8 cellular contexts compared by ENCODE assay signal in the genomic region with DNA sequence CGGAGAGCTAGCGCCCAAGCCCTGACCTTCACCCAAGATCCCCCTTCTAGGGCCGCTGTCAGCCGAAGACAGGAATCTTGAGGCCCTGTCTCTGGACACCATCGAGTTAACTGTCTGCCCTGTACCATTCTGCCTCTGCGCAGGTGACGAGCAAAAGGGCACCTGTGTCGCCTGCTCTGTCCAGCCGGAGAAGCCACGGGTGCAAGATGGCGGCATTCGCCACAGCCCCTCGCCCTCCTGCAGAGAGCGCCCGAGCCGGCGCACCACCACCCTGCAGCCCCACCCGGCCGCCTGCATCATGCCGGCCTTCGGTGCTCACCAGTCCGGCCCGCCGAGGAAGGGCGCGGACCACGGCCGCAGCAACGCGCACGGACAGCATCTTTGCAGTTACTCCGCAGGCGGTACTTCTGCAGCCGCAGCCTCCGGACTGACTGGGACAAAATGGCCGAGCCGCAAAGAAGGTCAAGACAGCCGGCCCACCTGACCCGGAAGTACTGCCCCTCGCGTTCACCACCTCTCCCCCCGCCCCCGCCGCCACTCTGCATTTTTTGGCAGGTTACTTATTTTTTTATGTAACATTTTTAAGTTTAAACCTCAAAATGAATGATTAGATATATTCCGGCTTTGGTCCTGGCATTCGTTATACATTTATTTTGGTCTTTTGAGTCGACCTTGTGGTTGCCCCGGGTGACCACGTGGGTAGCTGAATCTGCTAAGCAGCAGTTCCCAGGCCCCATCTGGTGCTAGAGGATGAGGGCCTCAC. TPM values are rescaled to one million over a fixed set of nuclear protein-coding genes. Genes with fewer than 3 reads are reported as not detected.
DNase-seq lines count a peak whose midpoint lies in the region; ATAC-seq and TF ChIP-seq lines count a peak whose summit lies in the region.

A gene (minus strand): TSS at position 444 of the 763 bp plus-strand sequence. CDS start 65 bp downstream, at position 379.

- ATAC-seq in GM21529 (IDR thresholded peaks at IDR 0.05; ENCODE audit: unreplicated experiment), result peak; percentile 82
- ATAC-seq in natural killer cell treated with Interleukin-12 subunit alpha and Interleukin-12 subunit beta and Interleukin-15 and Interleukin-18, amount 100 ng/mL, for 72 hours, result peak; percentile 97 to 98
- peak; percentile 90 for ATAC-seq in stimulated activated naive CD8-positive, alpha-beta T cell treated with anti-CD3 and anti-CD28 coated beads, Interleukin-15, Interleukin-2, amounts not matched to agents 100 U/mL and 50 U/mL, for 24 hours

- peak within 1 kb of the TSS; percentile 85 to 98 (median 94) for H3K4me3 ChIP-seq in Peyer's patch
- peak within 1 kb of the TSS; percentile 96 for H3K4me3 ChIP-seq in fibroblast of mammary gland (ENCODE audit: control insufficient read depth, low read depth, low read length)

- peak; percentile 94 for DNase-seq in DMS53 treated with DMSO at 0.1 percent for 48 hours (lab: John Stamatoyannopoulos, UW; ENCODE audit: unreplicated experiment)
- DNase-seq in Peyer's patch, result peak; percentile 91 to 94 (median 94)
- peak; percentile 76 for DNase-seq in activated T-helper 1 cell treated with anti-CD3 and anti-CD28 coated beads, Interleukin-12 subunit alpha, Interleukin-12 subunit beta, Interleukin-2, Interleukin-4 antibody, amounts not matched to agents 30 ng/mL and 10 ng/mL and 1 ng/mL, durations not matched to agents 14 hours and 24 hours and 36 hours (ENCODE audit: low spot score)
- DNase-seq in fibroblast of mammary gland (ENCODE audit: low read depth), result peak; percentile 77
- DNase-seq in natural killer cell treated with Interleukin-12 subunit alpha and Interleukin-12 subunit beta and Interleukin-15 and Interleukin-18, amount 100 ng/mL, for 72 hours (ENCODE audit: low spot score), result peak; percentile 91
- DNase-seq in stimulated activated naive CD8-positive, alpha-beta T cell treated with anti-CD3 and anti-CD28 coated beads, Interleukin-15, Interleukin-2, amounts not matched to agents 100 U/mL and 50 U/mL, for 24 hours, result peak; percentile 86

- no peak for TF ChIP-seq CTCF in Peyer's patch (IDR thresholded peaks at IDR 0.05)
- TF ChIP-seq CTCF in fibroblast of mammary gland (conservative IDR thresholded peaks at IDR 0.05; ENCODE audit: control insufficient read depth, insufficient read depth, low read depth, low read length), result no peak

- no peaks in the 10 kb centered on the region for H3K9me3 ChIP-seq in Peyer's patch

- H3K27ac ChIP-seq in Peyer's patch, result peak within 1 kb of the TSS; percentile 85 to 98 (median 94)

- H3K27me3 Mint-ChIP-seq in IgD-negative memory B cell, result no peaks in the 10 kb centered on the region
- H3K27me3 Mint-ChIP-seq in activated T-helper 1 cell treated with anti-CD3 and anti-CD28 coated beads, Interleukin-12 subunit alpha, Interleukin-12 subunit beta, Interleukin-2, Interleukin-4 antibody, amounts not matched to agents 30 ng/mL and 10 ng/mL and 1 ng/mL, durations not matched to agents 14 hours and 24 hours and 36 hours (ENCODE audit: insufficient read depth), result peaks cover 3% of the 10 kb centered on the region
- no peaks in the 10 kb centered on the region for H3K27me3 Mint-ChIP-seq in natural killer cell treated with Interleukin-12 subunit alpha and Interleukin-12 subunit beta and Interleukin-15 and Interleukin-18, amount 100 ng/mL, for 72 hours

- H3K27me3 ChIP-seq in Peyer's patch, result no peaks in the 10 kb centered on the region

- H3K4me1 ChIP-seq in Peyer's patch, result peaks cover 0 to 37% (median 5%) of the 10 kb centered on the region in 4 donors

- no peaks in the 10 kb centered on the region for H3K9me3 Mint-ChIP-seq in IgD-negative memory B cell
- no peaks in the 10 kb centered on the region for H3K9me3 Mint-ChIP-seq in activated T-helper 1 cell treated with anti-CD3 and anti-CD28 coated beads, Interleukin-12 subunit alpha, Interleukin-12 subunit beta, Interleukin-2, Interleukin-4 antibody, amounts not matched to agents 30 ng/mL and 10 ng/mL and 1 ng/mL, durations not matched to agents 14 hours and 24 hours and 36 hours
- no peaks in the 10 kb centered on the region for H3K9me3 Mint-ChIP-seq in natural killer cell treated with Interleukin-12 subunit alpha and Interleukin-12 subunit beta and Interleukin-15 and Interleukin-18, amount 100 ng/mL, for 72 hours

- peak within 1 kb of the TSS; percentile 95 to 99 (median 99) for H3K27ac Mint-ChIP-seq in IgD-negative memory B cell
- H3K27ac Mint-ChIP-seq in activated T-helper 1 cell treated with anti-CD3 and anti-CD28 coated beads, Interleukin-12 subunit alpha, Interleukin-12 subunit beta, Interleukin-2, Interleukin-4 antibody, amounts not matched to agents 30 ng/mL and 10 ng/mL and 1 ng/mL, durations not matched to agents 14 hours and 24 hours and 36 hours, result peak within 1 kb of the TSS; percentile 99
- H3K27ac Mint-ChIP-seq in natural killer cell treated with Interleukin-12 subunit alpha and Interleukin-12 subunit beta and Interleukin-15 and Interleukin-18, amount 100 ng/mL, for 72 hours, result peak within 1 kb of the TSS; percentile 95 to 98

- H3K4me3 Mint-ChIP-seq in IgD-negative memory B cell, result peak within 1 kb of the TSS; percentile 97 to 99 (median 99)
- H3K4me3 Mint-ChIP-seq in activated T-helper 1 cell treated with anti-CD3 and anti-CD28 coated beads, Interleukin-12 subunit alpha, Interleukin-12 subunit beta, Interleukin-2, Interleukin-4 antibody, amounts not matched to agents 30 ng/mL and 10 ng/mL and 1 ng/mL, durations not matched to agents 14 hours and 24 hours and 36 hours, result peak within 1 kb of the TSS; percentile 99
- H3K4me3 Mint-ChIP-seq in natural killer cell treated with Interleukin-12 subunit alpha and Interleukin-12 subunit beta and Interleukin-15 and Interleukin-18, amount 100 ng/mL, for 72 hours, result peak within 1 kb of the TSS; percentile 100

- peaks cover 0 to 19% (median 0%) of the 10 kb centered on the region in 3 donors for H3K36me3 ChIP-seq in Peyer's patch

- H3K36me3 Mint-ChIP-seq in IgD-negative memory B cell, result no peaks in the 10 kb centered on the region
- H3K36me3 Mint-ChIP-seq in activated T-helper 1 cell treated with anti-CD3 and anti-CD28 coated beads, Interleukin-12 subunit alpha, Interleukin-12 subunit beta, Interleukin-2, Interleukin-4 antibody, amounts not matched to agents 30 ng/mL and 10 ng/mL and 1 ng/mL, durations not matched to agents 14 hours and 24 hours and 36 hours (ENCODE audit: low read depth), result peaks cover 27% of the 10 kb centered on the region
- peaks cover 7% of the 10 kb centered on the region for H3K36me3 Mint-ChIP-seq in natural killer cell treated with Interleukin-12 subunit alpha and Interleukin-12 subunit beta and Interleukin-15 and Interleukin-18, amount 100 ng/mL, for 72 hours

- peak; percentile 91 to 92 for TF ChIP-seq POLR2A in Peyer's patch (IDR thresholded peaks at IDR 0.05)

- intact Hi-C loops in activated T-helper 1 cell treated with anti-CD3 and anti-CD28 coated beads, Interleukin-12 subunit alpha, Interleukin-12 subunit beta, Interleukin-2, Interleukin-4 antibody, amounts not matched to agents 30 ng/mL and 10 ng/mL and 1 ng/mL, durations not matched to agents 14 hours and 24 hours and 36 hours (cut with micrococcal nuclease), result loop anchor here (1.0 to 10.0 kb wide), 5 partner anchors 75 to 817 kb away; a partner anchor contains a TSS

- H3K4me1 Mint-ChIP-seq in IgD-negative memory B cell, result peaks cover 11 to 24% (median 18%) of the 10 kb centered on the region in 3 donors
- H3K4me1 Mint-ChIP-seq in activated T-helper 1 cell treated with anti-CD3 and anti-CD28 coated beads, Interleukin-12 subunit alpha, Interleukin-12 subunit beta, Interleukin-2, Interleukin-4 antibody, amounts not matched to agents 30 ng/mL and 10 ng/mL and 1 ng/mL, durations not matched to agents 14 hours and 24 hours and 36 hours (ENCODE audit: low read depth), result peaks cover 23% of the 10 kb centered on the region
- H3K4me1 Mint-ChIP-seq in natural killer cell treated with Interleukin-12 subunit alpha and Interleukin-12 subunit beta and Interleukin-15 and Interleukin-18, amount 100 ng/mL, for 72 hours (ENCODE audit: low read depth in 2 of 2), result peaks cover 14 to 26% of the 10 kb centered on the region in 2 donors

RNA-seq across cellular contexts. Expression of the gene that starts here (rescaled TPM):
- polyA plus RNA-seq in IgD-negative memory B cell, result 418 TPM
- total RNA-seq in Peyer's patch, result 100 to 1,000 TPM; 295 to 667 (median 443) TPM
- total RNA-seq in activated T-helper 1 cell treated with anti-CD3 and anti-CD28 coated beads, Interleukin-12 subunit alpha, Interleukin-12 subunit beta, Interleukin-2, Interleukin-4 antibody, amounts not matched to agents 30 ng/mL and 10 ng/mL and 1 ng/mL, durations not matched to agents 14 hours and 24 hours and 36 hours, result 412 and 420 TPM in 2 replicates
- 100 to 1,000 TPM; 312 to 462 TPM for total RNA-seq in natural killer cell treated with Interleukin-12 subunit alpha and Interleukin-12 subunit beta and Interleukin-15 and Interleukin-18, amount 100 ng/mL, for 72 hours

Comparison
In these comparisons a context has a peak if more than half of its experiments do, and no peak if none do; other contexts are left out.
1. Peak in every context shown above with its lines: DNase-seq, ATAC-seq, H3K4me3 ChIP-seq and H3K27ac ChIP-seq.